23 cellular contexts compared by ENCODE assay signal in the genomic region with DNA sequence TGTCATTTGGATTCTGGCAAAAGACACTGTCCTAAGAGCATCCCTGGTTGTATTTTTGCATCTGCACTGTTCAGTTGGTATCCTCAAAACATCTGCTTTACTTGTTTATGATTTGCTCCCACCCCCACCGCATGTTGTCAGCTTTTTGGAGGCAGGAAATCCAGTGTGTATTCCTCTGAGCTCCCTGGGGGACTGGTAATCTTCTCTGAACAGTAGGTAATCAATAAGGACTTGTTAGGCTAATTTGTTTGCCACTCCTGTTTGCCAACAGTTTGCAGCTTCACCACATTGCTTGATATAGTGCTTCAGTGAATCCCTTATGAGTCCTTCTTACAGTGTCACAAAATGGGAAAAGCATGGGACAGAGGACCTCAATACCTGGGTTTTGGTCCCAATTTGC. TPM values are rescaled to one million over a fixed set of nuclear protein-coding genes. Genes with fewer than 3 reads are reported as not detected.
A peak's percentile ranks its signal among the peaks of the same experiment; 100 is the strongest.
DNase-seq lines count a peak whose midpoint lies in the region; ATAC-seq and TF ChIP-seq lines count a peak whose summit lies in the region.
"Had no signal": no experiment of that assay in that cellular context is flagged by ENCODE, and none has a peak within 500 bp of the region (broad histone marks: within the 10 kb centered on the region; RNA-seq: fewer than 3 reads in every experiment).

No MANE protein-coding gene starts in this region.

- H3K4me1 ChIP-seq in GM23338 (ENCODE audit: insufficient read depth) (peaks cover 42% of the 10 kb centered on the region), iPS-18a (ENCODE audit: control insufficient read depth, low read depth, low read length) (peaks cover 24% of the 10 kb centered on the region), foreskin keratinocyte (no peaks in the 10 kb centered on the region)

- H3K4me2 ChIP-seq in GM23338, result peak overlapping the region; percentile 64
- H3K4me2 ChIP-seq: PC-9 had no signal

- H3K9me3 Mint-ChIP-seq in GM23338, result no peaks in the 10 kb centered on the region

- peaks cover 6% of the 10 kb centered on the region for H3K27me3 Mint-ChIP-seq in GM23338 (ENCODE audit: insufficient read depth, low read depth, poor library complexity)

- no peak overlapping the region for H3K9ac ChIP-seq in iPS-18a (ENCODE audit: low read length)

- H3K27ac Mint-ChIP-seq in GM23338, result no peak overlapping the region

- no peaks in the 10 kb centered on the region for H3K27me3 ChIP-seq in GM23338 (ENCODE audit: insufficient read depth)
- no peaks in the 10 kb centered on the region for H3K27me3 ChIP-seq in iPS-18a (ENCODE audit: control insufficient read depth, insufficient read depth, low read length)
- no peaks in the 10 kb centered on the region for H3K27me3 ChIP-seq in foreskin keratinocyte

- H3K79me2 ChIP-seq in GM23338 (replicated peaks; ENCODE audit: insufficient read depth), result no peaks in the 10 kb centered on the region

- peaks cover 36% of the 10 kb centered on the region for H3K4me1 Mint-ChIP-seq in GM23338

- H4K20me1 ChIP-seq in GM23338 (replicated peaks; ENCODE audit: insufficient read depth), result no peaks in the 10 kb centered on the region

- TF ChIP-seq CTCF in GM23338 (conservative IDR thresholded peaks at IDR 0.05; ENCODE audit: low read depth in 2 of 2), result no peak
- no peak for TF ChIP-seq CTCF in foreskin keratinocyte (conservative IDR thresholded peaks at IDR 0.05)

- no peaks in the 10 kb centered on the region for H3F3A ChIP-seq in GM23338 (replicated peaks; ENCODE audit: low read depth)

- peak; percentile 78 for ATAC-seq in GM23338
- no peak for ATAC-seq in foreskin keratinocyte
- ATAC-seq: SK-N-SH treated with all-trans-retinoic acid at 6 μM for 48 hours had no signal

- no peaks in the 10 kb centered on the region for H3K9me2 ChIP-seq in GM23338 (ENCODE audit: insufficient read depth)

- no peaks in the 10 kb centered on the region for H3K9me3 ChIP-seq in iPS-18a (ENCODE audit: control insufficient read depth, low read depth, low read length)

- H3K4me3 ChIP-seq in GM23338 (peak overlapping the region; percentile 32; the same call in 1 of the 2 replicates), iPS-18a (ENCODE audit: low read length) (peak overlapping the region; percentile 11)
- H3K4me3 ChIP-seq: PC-9 had no signal

- H3K27ac ChIP-seq in GM23338 (ENCODE audit: low read depth), result no peak overlapping the region; the same call in 1 of the 2 replicates
- H3K27ac ChIP-seq in iPS-18a (ENCODE audit: low read length), result no peak overlapping the region
- no peak overlapping the region for H3K27ac ChIP-seq in foreskin keratinocyte
- H3K27ac ChIP-seq: C4-2B, PC-9, RWPE1 had no signal

- no peaks in the 10 kb centered on the region for H3K36me3 ChIP-seq in GM23338 (ENCODE audit: insufficient read depth)
- H3K36me3 ChIP-seq in iPS-18a (ENCODE audit: control insufficient read depth, low read depth, low read length), result no peaks in the 10 kb centered on the region

- H3K4me3 Mint-ChIP-seq in GM23338, result peak overlapping the region; percentile 9; the same call in 2 of the 3 replicates

- DNase-seq in COR-L47 (lab: John Stamatoyannopoulos, UW) (peak; percentile 33), GM23338 (ENCODE audit: low spot score) (peak; percentile 28), NCI-H82 treated with DMSO at 0.1 percent for 48 hours (lab: John Stamatoyannopoulos, UW; ENCODE audit: unreplicated experiment) (peak; percentile 73), foreskin keratinocyte (no peak), NCI-H226 (no peak)
- DNase-seq in stimulated activated CD4-positive, alpha-beta T cell treated with anti-CD3 and anti-CD28 coated beads, Interleukin-4, amount 100 ng/mL, for 24 hours, result no peak
- DNase-seq: AML-193, DMS 273 treated with DMSO at 0.1 percent for 48 hours, DND-41, HCEC 1CT, IMR-90, NCI-H2107, NCI-H345, NCI-H526, PC-9, SIG-M5, T-helper 1 cell had no signal

- no peaks in the 10 kb centered on the region for H3K36me3 Mint-ChIP-seq in GM23338 (ENCODE audit: low read depth)

- H2AFZ ChIP-seq in GM23338, result no peak overlapping the region
- H2AFZ ChIP-seq: PC-9 had no signal

TF ChIP-seq in GM23338, 12 proteins besides CTCF, POLR2A, EP300 and RAD21:
- no peak for TF ChIP-seq JUNB (IDR thresholded peaks at IDR 0.05; ENCODE audit: unreplicated experiment)
- TF ChIP-seq NANOG (IDR thresholded peaks at IDR 0.05; ENCODE audit: borderline replicate concordance), result peak; percentile 76; the same call in 1 of the 2 replicates
TF ChIP-seq in GM23338: peak in this region for 1.

RNA-seq across cellular contexts. Expression of a gene that starts 49.1 kb away (rescaled TPM):
- total RNA-seq in GM23338 (2014; rRNA removed; shearing (Covaris generic)), result 1.7 and 2.3 TPM in 2 replicates
- 0.87 and 1.0 TPM in 2 replicates for polyA plus RNA-seq in GM23338 (2016; fragmentation: Nextera tagmentation; extraction: Ambion mirVana)
- total RNA-seq in foreskin keratinocyte, result not detected in 2 replicates
- not detected in 2 replicates for polyA plus RNA-seq in foreskin keratinocyte
- total RNA-seq: HT-29, IMR-90, M059J, PC-9 had no signal
- polyA plus RNA-seq: IMR-90 had no signal

Comparison
In these comparisons a context has a peak if more than half of its experiments do, and no peak if none do; other contexts are left out.
1. DNase-seq: peak in COR-L47 (single experiment), GM23338 (single experiment) and NCI-H82 treated with DMSO at 0.1 percent for 48 hours (single experiment); none in foreskin keratinocyte (0 of 2), NCI-H226 (single experiment) and stimulated activated CD4-positive, alpha-beta T cell treated with anti-CD3 and anti-CD28 coated beads, Interleukin-4, amount 100 ng/mL, for 24 hours (single experiment).